ENCODE assay signal across 20 cellular contexts in genomic region chr14:69803753-69804152, GRCh38. TPM values are rescaled to one million over a fixed set of nuclear protein-coding genes. Genes with fewer than 3 reads are reported as not detected.
DNase-seq lines count a peak whose midpoint lies in the region; TF ChIP-seq lines count a peak whose summit lies in the region.
"Had no signal": no experiment of that assay in that cellular context is flagged by ENCODE, and none has a peak within 500 bp of the region (broad histone marks: within the 10 kb centered on the region; RNA-seq: fewer than 3 reads in every experiment).

No MANE protein-coding gene starts in this region.

- CTCF ChIA-PET in activated CD4-positive, alpha-beta memory T cell treated with anti-CD3 and anti-CD28 coated beads, Interleukin-2, amount 10 ng/mL, durations not matched to agents 7 days and 5 days (lab: Charles Lee): interaction anchor here (1.2 kb wide), 1 partner anchor 287 kb away, joined by 3 read pairs; no protein-coding TSS in a partner anchor

- H3K36me3 ChIP-seq in MM.1S (replicated peaks; ENCODE audit: insufficient read depth, low read length): no peaks in the 10 kb centered on the region
- H3K36me3 ChIP-seq: left ventricle myocardium inferior had no signal

- H3K27me3 Mint-ChIP-seq in chondrocyte (ENCODE audit: low read depth) (peaks cover 15% of the 10 kb centered on the region), osteocyte (ENCODE audit: unreplicated experiment) (peaks cover 35% of the 10 kb centered on the region)
- H3K27me3 Mint-ChIP-seq in activated CD4-positive, alpha-beta memory T cell treated with anti-CD3 and anti-CD28 coated beads, Interleukin-2, amount 10 ng/mL, durations not matched to agents 7 days and 5 days: peaks cover 22% of the 10 kb centered on the region

- H3K9me3 Mint-ChIP-seq in chondrocyte (ENCODE audit: low read depth) (peaks cover 12% of the 10 kb centered on the region), osteocyte (ENCODE audit: unreplicated experiment) (peaks cover 5% of the 10 kb centered on the region)
- no peaks in the 10 kb centered on the region for H3K9me3 Mint-ChIP-seq in activated CD4-positive, alpha-beta memory T cell treated with anti-CD3 and anti-CD28 coated beads, Interleukin-2, amount 10 ng/mL, durations not matched to agents 7 days and 5 days
- H3K9me3 Mint-ChIP-seq: activated naive CD8-positive, alpha-beta T cell treated with anti-CD3 and anti-CD28 coated beads, Interleukin-2, amount 50 U/mL, for 24 hours; CD4-positive, alpha-beta T cell; central memory CD8-positive, alpha-beta T cell had no signal

- H3K4me3 Mint-ChIP-seq in chondrocyte (ENCODE audit: unreplicated experiment) (no peak overlapping the region), osteocyte (ENCODE audit: unreplicated experiment) (no peak overlapping the region)
- no peak overlapping the region for H3K4me3 Mint-ChIP-seq in activated CD4-positive, alpha-beta memory T cell treated with anti-CD3 and anti-CD28 coated beads, Interleukin-2, amount 10 ng/mL, durations not matched to agents 7 days and 5 days
- H3K4me3 Mint-ChIP-seq: activated naive CD8-positive, alpha-beta T cell treated with anti-CD3 and anti-CD28 coated beads, Interleukin-2, amount 50 U/mL, for 24 hours; CD4-positive, alpha-beta T cell; central memory CD8-positive, alpha-beta T cell; stimulated activated naive B cell treated with anti-CD40 and anti-IgM and Interleukin-4, amounts not matched to agents 10 μg/mL and 1 μg/mL and 100 μg/mL, for 72 hours had no signal

- no peak overlapping the region for H3K27ac ChIP-seq in MM.1S (ENCODE audit: low read length)
- H3K27ac ChIP-seq: left ventricle myocardium inferior, SK-N-MC had no signal

- H3K4me1 ChIP-seq in MM.1S (ENCODE audit: low read length): no peaks in the 10 kb centered on the region
- H3K4me1 ChIP-seq: left ventricle myocardium inferior had no signal

- DNase-seq in DMS 273 (lab: John Stamatoyannopoulos, UW; ENCODE audit: unreplicated experiment) (peak; percentile 37), DMS 273 treated with DMSO at 0.1 percent for 48 hours (lab: John Stamatoyannopoulos, UW) (no peak), MM.1S (no peak), chondrocyte (ENCODE audit: low spot score) (no peak), osteocyte (ENCODE audit: extremely low spot score, unreplicated experiment) (no peak), T-helper 2 cell (no peak), pons (ENCODE audit: low spot score) (no peak)
- no peak for DNase-seq in activated CD4-positive, alpha-beta memory T cell treated with anti-CD3 and anti-CD28 coated beads, Interleukin-2, amount 10 ng/mL, durations not matched to agents 7 days and 5 days
- DNase-seq: 8988T; activated CD4-positive, alpha-beta T cell treated with anti-CD3 and anti-CD28 coated beads, Interleukin-2, amount 50 U/mL, for 1 hour; activated naive CD8-positive, alpha-beta T cell treated with anti-CD3 and anti-CD28 coated beads, Interleukin-2, amount 50 U/mL, for 24 hours; CD4-positive, alpha-beta T cell; left ventricle myocardium inferior; NCI-H146; NCI-H510A treated with DMSO at 0.1 percent for 48 hours; stimulated activated naive B cell treated with anti-CD40 and anti-IgM and Interleukin-4, amounts not matched to agents 10 μg/mL and 1 μg/mL and 100 μg/mL, for 72 hours had no signal

- no peak overlapping the region for H3K4me3 ChIP-seq in MM.1S (ENCODE audit: low read length)
- H3K4me3 ChIP-seq: left ventricle myocardium inferior, SK-N-MC had no signal

- no peaks in the 10 kb centered on the region for H3K79me2 ChIP-seq in MM.1S (ENCODE audit: low read length)

- POLR2A ChIA-PET in activated CD4-positive, alpha-beta memory T cell treated with anti-CD3 and anti-CD28 coated beads, Interleukin-2, amount 10 ng/mL, durations not matched to agents 7 days and 5 days (lab: Charles Lee): no interaction called here

- H2AFZ ChIP-seq in MM.1S (ENCODE audit: low read length): no peak overlapping the region

- no peak overlapping the region for H3K9ac ChIP-seq in MM.1S (ENCODE audit: low read length)

- H3K4me2 ChIP-seq in MM.1S (ENCODE audit: low read depth, low read length): no peak overlapping the region

- H3K4me1 Mint-ChIP-seq in chondrocyte (ENCODE audit: low read depth) (no peaks in the 10 kb centered on the region), osteocyte (ENCODE audit: unreplicated experiment) (no peaks in the 10 kb centered on the region)
- no peaks in the 10 kb centered on the region for H3K4me1 Mint-ChIP-seq in activated CD4-positive, alpha-beta memory T cell treated with anti-CD3 and anti-CD28 coated beads, Interleukin-2, amount 10 ng/mL, durations not matched to agents 7 days and 5 days
- H3K4me1 Mint-ChIP-seq: activated naive CD8-positive, alpha-beta T cell treated with anti-CD3 and anti-CD28 coated beads, Interleukin-2, amount 50 U/mL, for 24 hours; central memory CD8-positive, alpha-beta T cell; stimulated activated naive B cell treated with anti-CD40 and anti-IgM and Interleukin-4, amounts not matched to agents 10 μg/mL and 1 μg/mL and 100 μg/mL, for 72 hours had no signal

- H3K36me3 Mint-ChIP-seq in chondrocyte (ENCODE audit: low read depth) (peaks cover 1% of the 10 kb centered on the region), osteocyte (ENCODE audit: unreplicated experiment) (no peaks in the 10 kb centered on the region)
- H3K36me3 Mint-ChIP-seq in activated CD4-positive, alpha-beta memory T cell treated with anti-CD3 and anti-CD28 coated beads, Interleukin-2, amount 10 ng/mL, durations not matched to agents 7 days and 5 days (ENCODE audit: low read depth): no peaks in the 10 kb centered on the region

- no peaks in the 10 kb centered on the region for H4K20me1 ChIP-seq in MM.1S (ENCODE audit: insufficient read depth, low read length)

- H3K9me2 ChIP-seq in MM.1S (replicated peaks; ENCODE audit: insufficient read depth, low read length): no peaks in the 10 kb centered on the region

- TF ChIP-seq CTCF in MM.1S (IDR thresholded peaks at IDR 0.05; ENCODE audit: low read length) (0 out of 2 replicates have a peak, but pooled peaks have one; percentile 7), chondrocyte (IDR thresholded peaks at IDR 0.05) (peak; percentile 52), osteocyte (IDR thresholded peaks at IDR 0.05) (peak; percentile 13)

- H3K9me3 ChIP-seq in MM.1S (replicated peaks; ENCODE audit: insufficient read depth, low read length): no peaks in the 10 kb centered on the region

- no peak overlapping the region for H3K27ac Mint-ChIP-seq in chondrocyte (ENCODE audit: unreplicated experiment)
- H3K27ac Mint-ChIP-seq in osteocyte (ENCODE audit: unreplicated experiment): no peak overlapping the region
- no peak overlapping the region for H3K27ac Mint-ChIP-seq in activated CD4-positive, alpha-beta memory T cell treated with anti-CD3 and anti-CD28 coated beads, Interleukin-2, amount 10 ng/mL, durations not matched to agents 7 days and 5 days
- H3K27ac Mint-ChIP-seq: activated naive CD8-positive, alpha-beta T cell treated with anti-CD3 and anti-CD28 coated beads, Interleukin-2, amount 50 U/mL, for 24 hours; CD4-positive, alpha-beta T cell; stimulated activated naive B cell treated with anti-CD40 and anti-IgM and Interleukin-4, amounts not matched to agents 10 μg/mL and 1 μg/mL and 100 μg/mL, for 72 hours had no signal

- H3F3A ChIP-seq in MM.1S (ENCODE audit: insufficient read depth, low read length): no peaks in the 10 kb centered on the region

- H3K27me3 ChIP-seq in MM.1S (replicated peaks; ENCODE audit: insufficient read depth, low read length): no peaks in the 10 kb centered on the region

RNA-seq across cellular contexts. Expression of gene SLC10A1, which starts 6.7 kb away (rescaled TPM):
- total RNA-seq in chondrocyte (not detected in 3 replicates), osteocyte (not detected in 2 replicates)
- total RNA-seq in activated CD4-positive, alpha-beta memory T cell treated with anti-CD3 and anti-CD28 coated beads, Interleukin-2, amount 10 ng/mL, durations not matched to agents 7 days and 5 days: not detected
- total RNA-seq: CD4-positive, alpha-beta T cell; left ventricle myocardium inferior; myocyte; posterior vena cava had no signal

RNA-seq across cellular contexts. Expression of gene SRSF5, which starts 36.8 kb away (rescaled TPM):
- total RNA-seq in chondrocyte (147 to 193 TPM (median 163 TPM) in 3 replicates), osteocyte (245 and 279 TPM in 2 replicates)
- 100 to 1,000 TPM; 368 to 376 TPM for total RNA-seq in activated CD4-positive, alpha-beta memory T cell treated with anti-CD3 and anti-CD28 coated beads, Interleukin-2, amount 10 ng/mL, durations not matched to agents 7 days and 5 days
